ENCODE assay signal across 9 cellular contexts in genomic region chr16:84643180-84643583, GRCh38. TPM values are rescaled to one million over a fixed set of nuclear protein-coding genes. Genes with fewer than 3 reads are reported as not detected.
A peak's percentile ranks its signal among the peaks of the same experiment; 100 is the strongest.
DNase-seq lines count a peak whose midpoint lies in the region; ATAC-seq and TF ChIP-seq lines count a peak whose summit lies in the region.
"Had no signal": no experiment of that assay in that cellular context is flagged by ENCODE, and none has a peak within 500 bp of the region (broad histone marks: within the 10 kb centered on the region; RNA-seq: fewer than 3 reads in every experiment).

No MANE protein-coding gene starts in this region.

- in situ Hi-C loops in GM13976 (cut with MboI; ENCODE audit: low sequenced_read_pairs, unreplicated experiment) = loop anchor here (25.0 kb wide), 1 partner anchor 319 kb away; no protein-coding TSS in a partner anchor

- no peaks in the 10 kb centered on the region for H3K9me3 ChIP-seq in Peyer's patch
- H3K9me3 ChIP-seq in CD8-positive, alpha-beta T cell (ENCODE audit: low read length) = no peaks in the 10 kb centered on the region

- no peaks in the 10 kb centered on the region for H3K4me1 ChIP-seq in GM23338 (ENCODE audit: insufficient read depth)
- H3K4me1 ChIP-seq in Peyer's patch = peaks cover 0 to 30% (median 22%) of the 10 kb centered on the region in 4 donors
- peaks cover 33% of the 10 kb centered on the region for H3K4me1 ChIP-seq in CD8-positive, alpha-beta T cell (ENCODE audit: insufficient read depth, low read length)

- no peaks in the 10 kb centered on the region for H3K9me2 ChIP-seq in GM23338 (ENCODE audit: insufficient read depth)

- POLR2A ChIA-PET in CD8-positive, alpha-beta T cell (lab: Charles Lee) = no interaction called here

- H3K27ac ChIP-seq in GM23338 (ENCODE audit: low read depth) (no peak overlapping the region), Peyer's patch (peak overlapping the region in 3 of 4 donors; percentile 48 to 55 (median 50))
- H3K27ac ChIP-seq in CD8-positive, alpha-beta T cell (ENCODE audit: low read depth, low read length) = no peak overlapping the region
- H3K27ac ChIP-seq: parathyroid adenoma had no signal

- H3K4me3 ChIP-seq in GM23338 (no peak overlapping the region), Peyer's patch (no peak overlapping the region), skeletal muscle cell (ENCODE audit: low read depth, low read length) (no peak overlapping the region)
- no peak overlapping the region for H3K4me3 ChIP-seq in CD8-positive, alpha-beta T cell (ENCODE audit: low read depth, low read length)

- peaks cover 6% of the 10 kb centered on the region for H3F3A ChIP-seq in GM23338 (replicated peaks; ENCODE audit: low read depth)

- TF ChIP-seq CTCF in GM23338 (conservative IDR thresholded peaks at IDR 0.05; ENCODE audit: low read depth in 2 of 2) (no peak), Peyer's patch (IDR thresholded peaks at IDR 0.05) (no peak), glutamatergic neuron (IDR thresholded peaks at IDR 0.05; ENCODE audit: partially characterized antibody, unreplicated experiment) (no peak), GM13976 (IDR thresholded peaks at IDR 0.05; ENCODE audit: borderline replicate concordance, control extremely low read depth, extremely low read depth, insufficient read depth, missing control alignments) (no peak)
- TF ChIP-seq CTCF in CD8-positive, alpha-beta T cell (IDR thresholded peaks at IDR 0.05) = no peak

- H3K79me2 ChIP-seq in GM23338 (replicated peaks; ENCODE audit: insufficient read depth) = no peaks in the 10 kb centered on the region
- H3K79me2 ChIP-seq: parathyroid adenoma had no signal

- DNase-seq in GM23338 (ENCODE audit: low spot score) (no peak), Peyer's patch (peak in 2 of 3 donors; percentile 54 to 67), glutamatergic neuron (peak; percentile 33), skeletal muscle cell (ENCODE audit: low read depth) (peak; percentile 72), GM13976 (ENCODE audit: low spot score) (no peak), SW480 (ENCODE audit: low spot score) (no peak)
- no peak for DNase-seq in CD8-positive, alpha-beta T cell

- intact Hi-C loops in CD8-positive, alpha-beta T cell (cut with DNase I, micrococcal nuclease) = no loop called here

- no peaks in the 10 kb centered on the region for H3K36me3 ChIP-seq in GM23338 (ENCODE audit: insufficient read depth)
- no peaks in the 10 kb centered on the region for H3K36me3 ChIP-seq in Peyer's patch
- H3K36me3 ChIP-seq in CD8-positive, alpha-beta T cell (ENCODE audit: insufficient read depth, low read length) = no peaks in the 10 kb centered on the region

- TF ChIP-seq POLR2A in Peyer's patch (IDR thresholded peaks at IDR 0.05) = no peak

- H3K9me3 Mint-ChIP-seq in GM23338 = no peaks in the 10 kb centered on the region
- H3K9me3 Mint-ChIP-seq in glutamatergic neuron (ENCODE audit: unreplicated experiment) = peaks cover 15% of the 10 kb centered on the region
- no peaks in the 10 kb centered on the region for H3K9me3 Mint-ChIP-seq in CD8-positive, alpha-beta T cell

- H3K4me3 Mint-ChIP-seq in GM23338 = no peak overlapping the region
- no peak overlapping the region for H3K4me3 Mint-ChIP-seq in glutamatergic neuron (ENCODE audit: unreplicated experiment)
- H3K4me3 Mint-ChIP-seq in CD8-positive, alpha-beta T cell = no peak overlapping the region

- ATAC-seq in GM23338 (no peak), HG03039 (IDR thresholded peaks at IDR 0.05; ENCODE audit: unreplicated experiment) (no peak)
- no peak for ATAC-seq in CD8-positive, alpha-beta T cell

- H2AFZ ChIP-seq in GM23338 = 0 out of 2 replicates have a peak overlapping the region, but pooled peaks have one; percentile 18
- H2AFZ ChIP-seq: parathyroid adenoma had no signal

- H3K4me1 Mint-ChIP-seq in GM23338 (peaks cover 13% of the 10 kb centered on the region), glutamatergic neuron (ENCODE audit: low read depth, unreplicated experiment) (peaks cover 28% of the 10 kb centered on the region)
- peaks cover 35% of the 10 kb centered on the region for H3K4me1 Mint-ChIP-seq in CD8-positive, alpha-beta T cell (ENCODE audit: low read depth)

- CTCF ChIA-PET in CD8-positive, alpha-beta T cell (lab: Charles Lee) = interaction anchor here (0.8 to 2.3 kb wide), 6 partner anchors 21 to 413 kb away, joined by 3 to 10 read pairs (median 5); no protein-coding TSS in a partner anchor

- H3K27me3 ChIP-seq in GM23338 (ENCODE audit: insufficient read depth) (peaks cover 6% of the 10 kb centered on the region), Peyer's patch (no peaks in the 10 kb centered on the region)
- H3K27me3 ChIP-seq in CD8-positive, alpha-beta T cell (ENCODE audit: insufficient read depth, low read length) = no peaks in the 10 kb centered on the region

- H3K4me2 ChIP-seq in GM23338 = no peak overlapping the region

- H3K27ac Mint-ChIP-seq in GM23338 = no peak overlapping the region
- no peak overlapping the region for H3K27ac Mint-ChIP-seq in glutamatergic neuron (ENCODE audit: unreplicated experiment)
- H3K27ac Mint-ChIP-seq in CD8-positive, alpha-beta T cell = no peak overlapping the region

- peaks cover 3% of the 10 kb centered on the region; the same call in 1 of the 3 replicates for H3K36me3 Mint-ChIP-seq in GM23338 (ENCODE audit: low read depth)
- H3K36me3 Mint-ChIP-seq in glutamatergic neuron (ENCODE audit: unreplicated experiment) = peaks cover 12% of the 10 kb centered on the region
- H3K36me3 Mint-ChIP-seq in CD8-positive, alpha-beta T cell = peaks cover 3% of the 10 kb centered on the region

- H3K27me3 Mint-ChIP-seq in GM23338 (ENCODE audit: insufficient read depth, low read depth, poor library complexity) (no peaks in the 10 kb centered on the region), glutamatergic neuron (ENCODE audit: unreplicated experiment) (peaks cover 5% of the 10 kb centered on the region)
- H3K27me3 Mint-ChIP-seq in CD8-positive, alpha-beta T cell (ENCODE audit: low read depth) = no peaks in the 10 kb centered on the region

- H4K20me1 ChIP-seq in GM23338 (replicated peaks; ENCODE audit: insufficient read depth) = no peaks in the 10 kb centered on the region

TF ChIP-seq in GM23338, 12 proteins besides CTCF, POLR2A, EP300 and RAD21:
- no peak for TF ChIP-seq ETS1 (IDR thresholded peaks at IDR 0.05)
- no peak for TF ChIP-seq POLR2AphosphoS5 (IDR thresholded peaks at IDR 0.05; ENCODE audit: low read depth)

RNA-seq across cellular contexts. Expression of gene KLHL36, which starts 5.1 kb away (rescaled TPM):
- 54.6 and 70.4 TPM in 2 replicates for total RNA-seq in GM23338 (2014; rRNA removed; shearing (Covaris generic))
- 13.4 and 15.5 TPM in 2 replicates for polyA plus RNA-seq in GM23338 (2016; fragmentation: Nextera tagmentation; extraction: Ambion mirVana)
- total RNA-seq in Peyer's patch = 10 to 100 TPM; 57.8 to 81.4 (median 74.4) TPM
- total RNA-seq in glutamatergic neuron (ENCODE audit: unreplicated experiment) = 38.2 TPM
- 10 to 100 TPM; 50.8 to 56.5 TPM for total RNA-seq in CD8-positive, alpha-beta T cell

RNA-seq across cellular contexts. Expression of gene COTL1, which starts 25.3 kb away (rescaled TPM):
- total RNA-seq in GM23338 (2014; rRNA removed; shearing (Covaris generic)) = 111 and 117 TPM in 2 replicates
- polyA plus RNA-seq in GM23338 (2016; fragmentation: Nextera tagmentation; extraction: Ambion mirVana) = 165 and 166 TPM in 2 replicates
- total RNA-seq in Peyer's patch (10 to 100 TPM; 29.6 to 84.2 (median 43.1) TPM), glutamatergic neuron (ENCODE audit: unreplicated experiment) (545 TPM)
- 100 to 1,000 TPM; 194 to 199 TPM for total RNA-seq in CD8-positive, alpha-beta T cell

RNA-seq across cellular contexts. Expression of gene USP10, which starts 56.6 kb away (rescaled TPM):
- 144 and 158 TPM in 2 replicates for total RNA-seq in GM23338 (2014; rRNA removed; shearing (Covaris generic))
- polyA plus RNA-seq in GM23338 (2016; fragmentation: Nextera tagmentation; extraction: Ambion mirVana) = 186 and 194 TPM in 2 replicates
- total RNA-seq in Peyer's patch (10 to 100 TPM; 48.0 to 85.5 (median 59.9) TPM), glutamatergic neuron (ENCODE audit: unreplicated experiment) (100 TPM)
- 100 to 1,000 TPM; 104 to 107 TPM for total RNA-seq in CD8-positive, alpha-beta T cell

Comparison
In these comparisons a context has a peak if more than half of its experiments do, and no peak if none do; other contexts are left out.
1. DNase-seq: peak in Peyer's patch (2 of 3), glutamatergic neuron (single experiment) and skeletal muscle cell (single experiment); none in GM23338 (single experiment), CD8-positive, alpha-beta T cell (0 of 7), GM13976 (single experiment) and SW480 (single experiment).
2. H3K27ac ChIP-seq: peak in Peyer's patch (3 of 4); none in GM23338 (single experiment) and CD8-positive, alpha-beta T cell (single experiment).